8 cellular contexts compared by ENCODE assay signal in genomic region chr11:67274768-67275605, GRCh38. TPM values are rescaled to one million over a fixed set of nuclear protein-coding genes. Genes with fewer than 3 reads are reported as not detected.
DNase-seq lines count a peak whose midpoint lies in the region; ATAC-seq and TF ChIP-seq lines count a peak whose summit lies in the region.

No MANE protein-coding gene starts in this region.

- intact Hi-C loops in activated CD4-positive, alpha-beta memory T cell treated with anti-CD3 and anti-CD28 coated beads for 36 hours (cut with micrococcal nuclease), result loop anchor here (5.0 kb wide), 3 partner anchors 127 to 232 kb away; partner anchors contain the start of genes CDK2AP2, PITPNM1, PPP1CA and TBC1D10C
- intact Hi-C loops in heart left ventricle (cut with DNase I), result no loop called here
- intact Hi-C loops in prostate gland (cut with DNase I), result no loop called here
- intact Hi-C loops in PC-9 (cut with micrococcal nuclease; ENCODE audit: unreplicated experiment), result no loop called here

- ATAC-seq in heart left ventricle (peak in 1 of 4 donors; percentile 1), HG03175 (IDR thresholded peaks at IDR 0.05; ENCODE audit: unreplicated experiment) (no peak), GM18868 (IDR thresholded peaks at IDR 0.05; ENCODE audit: unreplicated experiment) (no peak), GM21737 (IDR thresholded peaks at IDR 0.05; ENCODE audit: unreplicated experiment) (no peak)

- peaks cover 32% of the 10 kb centered on the region for H3K36me3 ChIP-seq in CD8-positive, alpha-beta memory T cell (ENCODE audit: insufficient read depth, low read length)
- H3K36me3 ChIP-seq in heart left ventricle, result peaks cover 0 to 33% (median 11%) of the 10 kb centered on the region in 9 donors
- H3K36me3 ChIP-seq in prostate gland, result peaks cover 3 to 5% of the 10 kb centered on the region in 2 donors
- 0 out of 2 replicates have a peak, but pooled peaks cover 8% of the 10 kb centered on the region for H3K36me3 ChIP-seq in PC-9 (ENCODE audit: low read depth)

- peak overlapping the region; percentile 24 for H3K27ac ChIP-seq in CD8-positive, alpha-beta memory T cell (ENCODE audit: low read depth, low read length)
- H3K27ac ChIP-seq in heart left ventricle (peak overlapping the region; percentile 61 to 100 (median 88)), prostate gland (peak overlapping the region; percentile 35 to 83), PC-9 (no peak overlapping the region)

- H3K27me3 ChIP-seq in CD8-positive, alpha-beta memory T cell (ENCODE audit: insufficient read depth, low read length, poor library complexity, severe bottlenecking), result no peaks in the 10 kb centered on the region
- no peaks in the 10 kb centered on the region for H3K27me3 ChIP-seq in heart left ventricle
- H3K27me3 ChIP-seq in prostate gland (replicated peaks; ENCODE audit: insufficient read depth), result no peaks in the 10 kb centered on the region
- H3K27me3 ChIP-seq in PC-9 (ENCODE audit: insufficient read depth, low read depth), result no peaks in the 10 kb centered on the region

- no peaks in the 10 kb centered on the region for H3K9me2 ChIP-seq in PC-9 (ENCODE audit: insufficient read depth)

- POLR2A ChIA-PET in CD8-positive, alpha-beta memory T cell (lab: Charles Lee), result interaction anchor here (12.9 kb wide), 1 partner anchor 14 kb away, joined by 283 read pairs; the partner anchor contains the start of gene ANKRD13D
- POLR2A ChIA-PET in activated CD4-positive, alpha-beta memory T cell treated with anti-CD3 and anti-CD28 coated beads for 36 hours (lab: Charles Lee), result interaction anchor here (1.8 kb wide), 1 partner anchor 35 kb away, joined by 5 read pairs; no protein-coding TSS in a partner anchor
- POLR2A ChIA-PET in PC-9 (lab: Charles Lee; ENCODE audit: unreplicated experiment), result no interaction called here

- peak in 1 of 5 donors; percentile 45 for DNase-seq in CD8-positive, alpha-beta memory T cell
- peak; percentile 9 for DNase-seq in activated CD4-positive, alpha-beta memory T cell treated with anti-CD3 and anti-CD28 coated beads for 36 hours
- DNase-seq in heart left ventricle (peak; percentile 40 to 80 (median 64)), prostate gland (ENCODE audit: low spot score) (no peak), PC-9 (no peak)

- H3K9me3 ChIP-seq in CD8-positive, alpha-beta memory T cell (ENCODE audit: low read length), result no peaks in the 10 kb centered on the region
- no peaks in the 10 kb centered on the region for H3K9me3 ChIP-seq in heart left ventricle
- H3K9me3 ChIP-seq in prostate gland, result no peaks in the 10 kb centered on the region
- H3K9me3 ChIP-seq in PC-9 (ENCODE audit: insufficient read depth, low read depth), result no peaks in the 10 kb centered on the region

- CTCF ChIA-PET in CD8-positive, alpha-beta memory T cell (lab: Charles Lee), result interaction anchor here (1.5 to 2.2 kb wide), 2 partner anchors 12 to 42 kb away, joined by 4 to 5 read pairs; no protein-coding TSS in a partner anchor
- CTCF ChIA-PET in activated CD4-positive, alpha-beta memory T cell treated with anti-CD3 and anti-CD28 coated beads for 36 hours (lab: Charles Lee), result interaction anchor here (1.2 to 2.1 kb wide), 3 partner anchors 10 to 43 kb away, joined by 3 to 6 read pairs (median 4); no protein-coding TSS in a partner anchor
- CTCF ChIA-PET in PC-9 (lab: Charles Lee), result no interaction called here

- peak overlapping the region; percentile 59 to 90 (median 80) for H3K4me3 Mint-ChIP-seq in CD8-positive, alpha-beta memory T cell
- H3K4me3 Mint-ChIP-seq in activated CD4-positive, alpha-beta memory T cell treated with anti-CD3 and anti-CD28 coated beads for 36 hours, result peak overlapping the region; percentile 52

- H4K20me1 ChIP-seq in PC-9 (ENCODE audit: insufficient read depth), result peaks cover 70% of the 10 kb centered on the region

- H3K9me3 Mint-ChIP-seq in CD8-positive, alpha-beta memory T cell, result peaks cover 0 to 3% (median 0%) of the 10 kb centered on the region in 5 donors
- no peaks in the 10 kb centered on the region for H3K9me3 Mint-ChIP-seq in activated CD4-positive, alpha-beta memory T cell treated with anti-CD3 and anti-CD28 coated beads for 36 hours

- H3K36me3 Mint-ChIP-seq in CD8-positive, alpha-beta memory T cell, result peaks cover 0 to 72% (median 5%) of the 10 kb centered on the region in 3 donors
- H3K36me3 Mint-ChIP-seq in activated CD4-positive, alpha-beta memory T cell treated with anti-CD3 and anti-CD28 coated beads for 36 hours, result peaks cover 65% of the 10 kb centered on the region

- peaks cover 79 to 97% (median 88%) of the 10 kb centered on the region in 3 donors for H3K4me1 Mint-ChIP-seq in CD8-positive, alpha-beta memory T cell
- peaks cover 90% of the 10 kb centered on the region for H3K4me1 Mint-ChIP-seq in activated CD4-positive, alpha-beta memory T cell treated with anti-CD3 and anti-CD28 coated beads for 36 hours (ENCODE audit: low read depth)

- peaks cover 100% of the 10 kb centered on the region for H3K4me1 ChIP-seq in CD8-positive, alpha-beta memory T cell (ENCODE audit: insufficient read depth, low read length)
- H3K4me1 ChIP-seq in heart left ventricle, result peaks cover 39 to 100% (median 95%) of the 10 kb centered on the region in 12 donors
- peaks cover 70% of the 10 kb centered on the region for H3K4me1 ChIP-seq in prostate gland (replicated peaks)
- H3K4me1 ChIP-seq in PC-9 (replicated peaks; ENCODE audit: insufficient read depth), result no peaks in the 10 kb centered on the region

- H3F3A ChIP-seq in PC-9 (ENCODE audit: insufficient read depth, low read depth), result peaks cover 9% of the 10 kb centered on the region; the same call in 1 of the 2 replicates

- no peak for TF ChIP-seq POLR2A in heart left ventricle (IDR thresholded peaks at IDR 0.05)
- no peak for TF ChIP-seq POLR2A in prostate gland (IDR thresholded peaks at IDR 0.05)

- WGBS in heart left ventricle, 4 donors, result 31 to 44% (median 33%) methylated on average over 27 to 35 of the region's 35 CpGs
- 61% methylated on average over 34 of the region's 35 CpGs for WGBS in prostate gland

- no TSS peak for BruUV-seq in PC-9 (replicated peaks; lab: Mats Ljungman, UMichigan)

- TF ChIP-seq CTCF in heart left ventricle (IDR thresholded peaks at IDR 0.05) (no peak), prostate gland (IDR thresholded peaks at IDR 0.05) (no peak), PC-9 (conservative IDR thresholded peaks at IDR 0.05) (no peak)

- H3K4me3 ChIP-seq in CD8-positive, alpha-beta memory T cell (ENCODE audit: low read length), result no peak overlapping the region
- H3K4me3 ChIP-seq in heart left ventricle, result peak overlapping the region in 6 of 12 donors; percentile 7 to 98 (median 18)
- H3K4me3 ChIP-seq in prostate gland, result no peak overlapping the region
- no peak overlapping the region for H3K4me3 ChIP-seq in PC-9

- peaks cover 72% of the 10 kb centered on the region for H3K79me2 ChIP-seq in PC-9 (ENCODE audit: low read depth)

- H2AFZ ChIP-seq in PC-9, result no peak overlapping the region

- H3K4me2 ChIP-seq in PC-9, result no peak overlapping the region

- peaks cover 0 to 2% of the 10 kb centered on the region in 2 donors for H3K27me3 Mint-ChIP-seq in CD8-positive, alpha-beta memory T cell
- no peaks in the 10 kb centered on the region for H3K27me3 Mint-ChIP-seq in activated CD4-positive, alpha-beta memory T cell treated with anti-CD3 and anti-CD28 coated beads for 36 hours

- peak overlapping the region; percentile 86 to 99 (median 98) for H3K27ac Mint-ChIP-seq in CD8-positive, alpha-beta memory T cell
- peak overlapping the region; percentile 100 for H3K27ac Mint-ChIP-seq in activated CD4-positive, alpha-beta memory T cell treated with anti-CD3 and anti-CD28 coated beads for 36 hours

RNA-seq across cellular contexts. Expression of gene GRK2, which starts 8.7 kb away (rescaled TPM):
- 100 to 1,000 TPM; 237 to 246 TPM for total RNA-seq in CD8-positive, alpha-beta memory T cell
- polyA plus RNA-seq in CD8-positive, alpha-beta memory T cell, result 69.9 TPM
- 100 to 1,000 TPM; 273 to 279 TPM for total RNA-seq in activated CD4-positive, alpha-beta memory T cell treated with anti-CD3 and anti-CD28 coated beads for 36 hours
- total RNA-seq in heart left ventricle (100 to 1,000 TPM in 1 of 9 donors, 10 to 100 TPM in 8; 40.1 to 107 (median 49.6) TPM), prostate gland (100 to 1,000 TPM; 102 to 111 TPM), PC-9 (2021) (76.7 and 102 TPM in 2 replicates)
- 10 to 100 TPM; 55.6 to 63.8 TPM for polyA plus RNA-seq in heart left ventricle

RNA-seq across cellular contexts. Expression of gene ANKRD13D, which starts 14.1 kb away (rescaled TPM):
- 10 to 100 TPM; 84.9 to 90.1 TPM for total RNA-seq in CD8-positive, alpha-beta memory T cell
- 23.9 TPM for polyA plus RNA-seq in CD8-positive, alpha-beta memory T cell
- total RNA-seq in activated CD4-positive, alpha-beta memory T cell treated with anti-CD3 and anti-CD28 coated beads for 36 hours, result 10 to 100 TPM; 85.9 to 89.4 TPM
- total RNA-seq in heart left ventricle (10 to 100 TPM in 6 of 9 donors, 1 to 10 TPM in 3; 7.6 to 43.6 (median 12.8) TPM), prostate gland (10 to 100 TPM; 35.9 to 75.3 TPM), PC-9 (2021) (79.6 and 93.2 TPM in 2 replicates)
- 10 to 100 TPM; 12.3 to 17.6 TPM for polyA plus RNA-seq in heart left ventricle

RNA-seq across cellular contexts. Expression of gene SSH3, which starts 28.3 kb away (rescaled TPM):
- total RNA-seq in CD8-positive, alpha-beta memory T cell, result 10 to 100 TPM in 1 of 2 experiments, 1 to 10 TPM in 1; 8.4 to 10.6 TPM
- polyA plus RNA-seq in CD8-positive, alpha-beta memory T cell, result 3.5 TPM
- total RNA-seq in activated CD4-positive, alpha-beta memory T cell treated with anti-CD3 and anti-CD28 coated beads for 36 hours, result 10 to 100 TPM; 14.9 to 19.4 TPM
- total RNA-seq in heart left ventricle, result 10 to 100 TPM; 10.8 to 23.9 (median 16.8) TPM
- 1 to 10 TPM; 8.1 to 9.4 TPM for polyA plus RNA-seq in heart left ventricle
- 100 to 1,000 TPM in 1 of 2 donors, 10 to 100 TPM in 1; 70.9 to 101 TPM for total RNA-seq in prostate gland
- total RNA-seq in PC-9 (2021), result 97.8 and 124 TPM in 2 replicates

Comparison
In these comparisons a context has a peak if more than half of its experiments do, and no peak if none do; other contexts are left out.
1. DNase-seq: peak in activated CD4-positive, alpha-beta memory T cell treated with anti-CD3 and anti-CD28 coated beads for 36 hours (single experiment) and heart left ventricle (5 of 5); none in prostate gland (single experiment) and PC-9 (0 of 2).